In the genomic region with DNA sequence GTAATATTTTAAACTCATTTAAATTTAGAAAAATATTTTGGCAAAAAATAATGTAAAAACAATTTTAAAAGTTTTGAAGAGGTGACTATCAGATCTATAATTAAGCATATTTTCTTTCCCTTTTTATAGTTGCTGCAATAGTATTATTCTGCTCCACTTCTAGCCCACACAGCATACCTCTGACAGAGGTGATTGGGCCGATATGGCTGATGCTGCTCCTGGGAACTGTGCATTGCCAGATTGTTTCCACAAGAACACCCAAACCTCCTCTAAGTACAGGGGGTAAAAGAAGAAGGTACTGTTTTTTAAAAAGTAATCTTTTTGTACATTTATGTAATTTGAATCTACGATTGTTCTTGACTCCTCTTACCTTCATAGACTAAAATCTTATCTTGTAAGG, we compare ENCODE assay signal across 27 cellular contexts.
"Had no signal": no experiment of that assay in that cellular context is flagged by ENCODE, and none has a peak within 500 bp of the region (broad histone marks: within the 10 kb centered on the region; RNA-seq: fewer than 3 reads in every experiment).

No MANE protein-coding gene starts in this region.

- H3K4me3 ChIP-seq: gastrocnemius medialis, left lung, neural progenitor cell, right atrium auricular region, thoracic aorta, tibial nerve, upper lobe of left lung had no signal

- H3K4me1 ChIP-seq: neural progenitor cell, right atrium auricular region, tibial nerve, upper lobe of left lung had no signal

- ATAC-seq: esophagus mucosa; gastrocnemius medialis; left lung; naive thymus-derived CD4-positive, alpha-beta T cell; sciatic nerve; stimulated activated effector memory CD8-positive, alpha-beta T cell treated with anti-CD3 and anti-CD28 coated beads, Interleukin-12 subunit alpha, Interleukin-12 subunit beta, amount 100 ng/mL, for 72 hours had no signal

- H3K79me2 ChIP-seq: parathyroid adenoma had no signal

- H3K4me2 ChIP-seq: neural progenitor cell had no signal

- H3K36me3 ChIP-seq: neural progenitor cell, right atrium auricular region, thoracic aorta, upper lobe of left lung had no signal

- H3K9me3 ChIP-seq: gastrocnemius medialis, left lung, right atrium auricular region, thoracic aorta, tibial nerve, upper lobe of left lung had no signal

- FAIRE-seq: colon, keratinocyte, urothelium cell line had no signal

- H3K27ac ChIP-seq: epithelial cell of prostate, gastrocnemius medialis, left lung, neural progenitor cell, parathyroid adenoma, right atrium auricular region, thoracic aorta, tibial nerve, upper lobe of left lung had no signal

- H3K4me1 Mint-ChIP-seq: mesothelial cell of epicardium, nephron, neural progenitor cell had no signal

- H3K27ac Mint-ChIP-seq: dendritic cell treated with granulocyte-macrophage colony-stimulating factor and Interleukin-4, amounts not matched to agents 40 ng/mL and 50 ng/mL, for 4 days; endodermal cell; mesothelial cell of epicardium; naive thymus-derived CD4-positive, alpha-beta T cell; nephron; neural progenitor cell; progenitor cell of endocrine pancreas; stimulated activated effector memory CD8-positive, alpha-beta T cell treated with anti-CD3 and anti-CD28 coated beads, Interleukin-12 subunit alpha, Interleukin-12 subunit beta, amount 100 ng/mL, for 72 hours; stimulated activated naive CD8-positive, alpha-beta T cell treated with anti-CD3 and anti-CD28 coated beads, Interleukin-15, Interleukin-2, amounts not matched to agents 100 ng/mL and 50 ng/mL, for 24 hours had no signal

- DNase-seq: effector CD8-positive, alpha-beta T cell; endodermal cell; foreskin fibroblast; gastrocnemius medialis; left lung; mesenchymal stem cell; naive thymus-derived CD4-positive, alpha-beta T cell; stimulated activated CD4-positive, alpha-beta T cell treated with anti-CD3 and anti-CD28 coated beads, Interleukin-2, amount 100 ng/mL, for 24 hours; stimulated activated CD4-positive, alpha-beta T cell treated with anti-CD3 and anti-CD28 coated beads, Interleukin-4, amount 100 ng/mL, for 24 hours; upper lobe of left lung had no signal

- H3K9ac ChIP-seq: neural progenitor cell, parathyroid adenoma had no signal

- H3K4me3 Mint-ChIP-seq: dendritic cell treated with granulocyte-macrophage colony-stimulating factor and Interleukin-4, amounts not matched to agents 40 ng/mL and 50 ng/mL, for 4 days; endodermal cell; mesothelial cell of epicardium; naive thymus-derived CD4-positive, alpha-beta T cell; nephron; neural progenitor cell; stimulated activated effector memory CD8-positive, alpha-beta T cell treated with anti-CD3 and anti-CD28 coated beads, Interleukin-12 subunit alpha, Interleukin-12 subunit beta, amount 100 ng/mL, for 72 hours; stimulated activated naive CD8-positive, alpha-beta T cell treated with anti-CD3 and anti-CD28 coated beads, Interleukin-15, Interleukin-2, amounts not matched to agents 100 ng/mL and 50 ng/mL, for 24 hours had no signal

- H3K27me3 ChIP-seq: gastrocnemius medialis, left lung, neural progenitor cell, right atrium auricular region, tibial nerve, upper lobe of left lung had no signal

- H3K9me3 Mint-ChIP-seq: endodermal cell; mesothelial cell of epicardium; naive thymus-derived CD4-positive, alpha-beta T cell; nephron; neural progenitor cell; stimulated activated effector memory CD8-positive, alpha-beta T cell treated with anti-CD3 and anti-CD28 coated beads, Interleukin-12 subunit alpha, Interleukin-12 subunit beta, amount 100 ng/mL, for 72 hours; stimulated activated naive CD8-positive, alpha-beta T cell treated with anti-CD3 and anti-CD28 coated beads, Interleukin-15, Interleukin-2, amounts not matched to agents 100 ng/mL and 50 ng/mL, for 24 hours had no signal

- H3K27me3 Mint-ChIP-seq: dendritic cell treated with granulocyte-macrophage colony-stimulating factor and Interleukin-4, amounts not matched to agents 40 ng/mL and 50 ng/mL, for 4 days; naive thymus-derived CD4-positive, alpha-beta T cell; progenitor cell of endocrine pancreas; stimulated activated naive CD8-positive, alpha-beta T cell treated with anti-CD3 and anti-CD28 coated beads, Interleukin-15, Interleukin-2, amounts not matched to agents 100 ng/mL and 50 ng/mL, for 24 hours had no signal

- H2AFZ ChIP-seq: neural progenitor cell, parathyroid adenoma had no signal
